In genomic region chr2:19350678-19351401, GRCh38 we compare ENCODE assay signal across 8 cellular contexts. TPM values are rescaled to one million over a fixed set of nuclear protein-coding genes. Genes with fewer than 3 reads are reported as not detected.
A peak's percentile ranks its signal among the peaks of the same experiment; 100 is the strongest.
DNase-seq lines count a peak whose midpoint lies in the region; ATAC-seq, FAIRE-seq and TF ChIP-seq lines count a peak whose summit lies in the region.

No MANE protein-coding gene starts in this region.

- FAIRE-seq in endothelial cell of umbilical vein (lab: Jason Lieb, UNC) = no peak

- H3K36me3 Mint-ChIP-seq in progenitor cell of endocrine pancreas (ENCODE audit: insufficient read depth) = peaks cover 19% of the 10 kb centered on the region

- intact Hi-C loops in endothelial cell of umbilical vein (cut with micrococcal nuclease) = loop anchor here (1.0 to 2.0 kb wide), 4 partner anchors 11 to 512 kb away; no protein-coding TSS in a partner anchor

- peaks cover 49 to 56% of the 10 kb centered on the region in 2 experiments for H3K27me3 ChIP-seq in endothelial cell of umbilical vein (ENCODE audit: control insufficient read depth in 2 of 2, insufficient read depth in 2 of 2, low read length in 2 of 2)

- DNase-seq in GM10248 (ENCODE audit: extremely low spot score) = peak; percentile 13
- no peak for DNase-seq in RWPE1 (ENCODE audit: low spot score)
- no peak for DNase-seq in endothelial cell of umbilical vein (ENCODE audit: low read depth, low spot score)
- DNase-seq in progenitor cell of endocrine pancreas (ENCODE audit: low spot score, unreplicated experiment) = no peak
- DNase-seq in EL = no peak
- no peak for DNase-seq in NOMO-1 treated with DMSO at 0.1 percent for 48 hours (lab: John Stamatoyannopoulos, UW; ENCODE audit: unreplicated experiment)

- no peaks in the 10 kb centered on the region for H4K20me1 ChIP-seq in endothelial cell of umbilical vein (replicated peaks; ENCODE audit: control insufficient read depth, extremely low read depth, insufficient read depth, low read length)

- H3K9me3 Mint-ChIP-seq in progenitor cell of endocrine pancreas (ENCODE audit: low read depth) = no peaks in the 10 kb centered on the region

- H3K4me3 Mint-ChIP-seq in progenitor cell of endocrine pancreas (ENCODE audit: low read depth) = peak overlapping the region; percentile 50

- peaks cover 53% of the 10 kb centered on the region for H3K27me3 Mint-ChIP-seq in progenitor cell of endocrine pancreas

- H3K4me1 ChIP-seq in endothelial cell of umbilical vein (ENCODE audit: control insufficient read depth, extremely low read depth, insufficient read depth, low read length) = peaks cover 5% of the 10 kb centered on the region

- H3K4me3 ChIP-seq in endothelial cell of umbilical vein (replicated peaks in 1 of 3; ENCODE audit: insufficient read depth in 1 of 3, low read depth in 1 of 3, low read length in 3 of 3) = no peak overlapping the region

- no peak for TF ChIP-seq POLR2A in endothelial cell of umbilical vein (IDR thresholded peaks at IDR 0.05; ENCODE audit: low read depth, low read length)

- no peaks in the 10 kb centered on the region for H3K9me1 ChIP-seq in endothelial cell of umbilical vein (replicated peaks; ENCODE audit: control insufficient read depth, extremely low read depth, insufficient read depth, low read length)

- H3K9me3 ChIP-seq in endothelial cell of umbilical vein (replicated peaks; ENCODE audit: control insufficient read depth, insufficient read depth, low read length) = no peaks in the 10 kb centered on the region

- peak overlapping the region; percentile 90; the same call in 1 of the 2 replicates for H3K27ac ChIP-seq in RWPE1
- no peak overlapping the region for H3K27ac ChIP-seq in endothelial cell of umbilical vein (ENCODE audit: insufficient read depth, low read depth, low read length)

- CTCF ChIA-PET in GM10248 (lab: Yijun Ruan, JAX) = interaction anchor here (0.8 to 3.6 kb wide), 10 partner anchors 8 to 607 kb away, joined by 3 to 17 read pairs (median 4); partner anchors contain the start of gene OSR1
- CTCF ChIA-PET in RWPE1 (lab: Yijun Ruan, JAX) = interaction anchor here (0.6 kb wide), 1 partner anchor 760 kb away, joined by 3 read pairs; no protein-coding TSS in a partner anchor
- CTCF ChIA-PET in endothelial cell of umbilical vein (lab: Charles Lee) = interaction anchor here (0.6 to 2.7 kb wide), 23 partner anchors 8 to 833 kb away, joined by 3 to 50 read pairs (median 4); partner anchors contain the start of gene OSR1

- H3K79me2 ChIP-seq in endothelial cell of umbilical vein (ENCODE audit: control insufficient read depth, insufficient read depth, low read length) = no peaks in the 10 kb centered on the region

- peak overlapping the region; percentile 26 for H2AFZ ChIP-seq in endothelial cell of umbilical vein (ENCODE audit: low read depth, low read length)

- POLR2A ChIA-PET in GM10248 (lab: Yijun Ruan, JAX) = interaction anchor here (0.6 kb wide), 1 partner anchor 297 kb away, joined by 3 read pairs; no protein-coding TSS in a partner anchor
- POLR2A ChIA-PET in RWPE1 (lab: Yijun Ruan, JAX; ENCODE audit: low non-redundant PET) = no interaction called here
- POLR2A ChIA-PET in endothelial cell of umbilical vein (lab: Charles Lee) = no interaction called here

- no TSS peak for BruUV-seq in endothelial cell of umbilical vein (replicated peaks; lab: Mats Ljungman, UMichigan)

- dilution Hi-C loops in endothelial cell of umbilical vein (cut with MboI; ENCODE audit: extremely low pct_ligation_motif_present, low sequenced_read_pairs) = no loop called here

- no peak for ATAC-seq in GM18519 (IDR thresholded peaks at IDR 0.05; ENCODE audit: low FRiP score, unreplicated experiment)
- ATAC-seq in GM19351 (IDR thresholded peaks at IDR 0.05; ENCODE audit: unreplicated experiment) = no peak

- no peak for TF ChIP-seq CTCF in GM10248 (IDR thresholded peaks at IDR 0.05; ENCODE audit: control extremely low read depth, extremely low read depth, low read depth, missing control alignments)
- TF ChIP-seq CTCF in RWPE1 (conservative IDR thresholded peaks at IDR 0.05; ENCODE audit: low read depth) = no peak
- TF ChIP-seq CTCF in endothelial cell of umbilical vein (IDR thresholded peaks at IDR 0.05; ENCODE audit: extremely low read depth in 1 of 2, insufficient read depth in 1 of 2, low read depth in 1 of 2, low read length in 2 of 2) = no peak
- TF ChIP-seq CTCF in progenitor cell of endocrine pancreas (IDR thresholded peaks at IDR 0.05; ENCODE audit: unreplicated experiment) = no peak

- peak overlapping the region; percentile 35 for H3K4me2 ChIP-seq in endothelial cell of umbilical vein (ENCODE audit: insufficient read depth, low read length)

- no peaks in the 10 kb centered on the region for H3K36me3 ChIP-seq in endothelial cell of umbilical vein (ENCODE audit: control insufficient read depth in 2 of 2, extremely low read depth in 1 of 2, insufficient read depth in 2 of 2, low read length in 2 of 2)

- no peak overlapping the region for H3K9ac ChIP-seq in endothelial cell of umbilical vein (replicated peaks; ENCODE audit: extremely low read depth, insufficient read depth, low read length)

- H3K27ac Mint-ChIP-seq in progenitor cell of endocrine pancreas = no peak overlapping the region

- peaks cover 12% of the 10 kb centered on the region for H3K4me1 Mint-ChIP-seq in progenitor cell of endocrine pancreas (ENCODE audit: low read depth)

TF ChIP-seq in endothelial cell of umbilical vein, 7 proteins besides CTCF, POLR2A, EP300 and RAD21:
- TF ChIP-seq FOS (IDR thresholded peaks at IDR 0.05; ENCODE audit: borderline replicate concordance, insufficient read depth, low read length) (no peak), EZH2 (IDR thresholded peaks at IDR 0.05; ENCODE audit: borderline replicate concordance, low read depth, low read length, severe bottlenecking) (peak; percentile 82)

RNA-seq across cellular contexts. Expression of gene OSR1, which starts 7.6 kb away (rescaled TPM):
- total RNA-seq in endothelial cell of umbilical vein = not detected in 2 replicates
- not detected in 2 replicates for polyA plus RNA-seq in endothelial cell of umbilical vein
- polyA plus RNA-seq in endothelial cell of umbilical vein (2011; cell fraction: cytosol; rRNA removed) = not detected in 2 replicates
- polyA plus RNA-seq in endothelial cell of umbilical vein (2011; cell fraction: nucleus; rRNA removed) = 0.08 TPM in 1 of 2 replicates, not detected in the other
- polyA plus RNA-seq in endothelial cell of umbilical vein (2012) = not detected in 2 replicates
- not detected in 2 replicates for polyA minus RNA-seq in endothelial cell of umbilical vein
- polyA minus RNA-seq in endothelial cell of umbilical vein (2011; cell fraction: cytosol; rRNA and poly(A)+ RNA removed) = not detected
- polyA minus RNA-seq in endothelial cell of umbilical vein (2011; cell fraction: nucleus; rRNA and poly(A)+ RNA removed) = 0.38 TPM in 1 of 2 replicates, not detected in the other
- 10.3 and 10.7 TPM in 2 replicates for total RNA-seq in progenitor cell of endocrine pancreas
